In the genomic region with DNA sequence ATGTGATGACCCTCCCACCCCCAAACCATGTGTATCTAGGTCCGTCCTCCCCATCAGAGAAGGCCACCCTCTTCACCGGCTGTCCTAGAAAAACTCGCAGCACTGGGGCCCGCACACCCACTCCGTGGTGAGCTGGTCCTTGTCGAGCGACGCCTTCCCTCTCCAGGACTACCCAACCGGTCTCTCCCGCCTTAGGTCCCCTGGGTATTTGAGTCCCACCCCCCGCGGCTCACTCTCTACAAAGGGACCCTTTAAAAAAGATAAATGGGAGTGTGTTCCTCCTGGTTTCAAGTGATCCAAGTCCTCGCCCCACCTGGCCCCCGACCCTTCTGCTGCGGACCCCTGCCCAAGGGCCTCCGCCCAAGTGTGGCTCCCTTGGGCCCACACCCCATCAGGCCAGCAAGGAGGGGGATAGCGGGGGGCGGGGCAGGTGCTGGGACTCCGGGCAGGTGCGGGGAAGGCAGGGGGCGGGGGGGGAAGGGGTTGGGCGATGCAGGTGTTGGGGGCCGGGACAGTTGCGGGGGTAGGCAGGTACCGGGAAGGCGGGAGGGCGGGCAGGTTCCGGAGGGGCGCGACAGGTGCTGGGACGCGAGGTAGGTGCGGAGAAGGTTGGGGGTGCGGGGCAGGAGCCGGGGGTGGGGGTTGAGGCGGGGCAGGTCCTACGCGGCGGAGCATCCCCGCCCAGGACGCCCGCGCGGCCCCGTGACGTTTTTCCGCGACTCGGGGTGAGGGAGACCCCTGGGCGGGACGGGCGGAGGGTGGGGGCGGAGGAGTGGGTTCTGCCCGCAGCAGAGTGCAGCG, we compare ENCODE assay signal across 1 cellular context.
TF ChIP-seq lines count a peak whose summit lies in the region.

No MANE protein-coding gene starts in this region.

TF ChIP-seq in A549, 52 proteins besides CTCF, POLR2A, EP300 and RAD21 (continued from another document):
- TF ChIP-seq, protein P1, sequence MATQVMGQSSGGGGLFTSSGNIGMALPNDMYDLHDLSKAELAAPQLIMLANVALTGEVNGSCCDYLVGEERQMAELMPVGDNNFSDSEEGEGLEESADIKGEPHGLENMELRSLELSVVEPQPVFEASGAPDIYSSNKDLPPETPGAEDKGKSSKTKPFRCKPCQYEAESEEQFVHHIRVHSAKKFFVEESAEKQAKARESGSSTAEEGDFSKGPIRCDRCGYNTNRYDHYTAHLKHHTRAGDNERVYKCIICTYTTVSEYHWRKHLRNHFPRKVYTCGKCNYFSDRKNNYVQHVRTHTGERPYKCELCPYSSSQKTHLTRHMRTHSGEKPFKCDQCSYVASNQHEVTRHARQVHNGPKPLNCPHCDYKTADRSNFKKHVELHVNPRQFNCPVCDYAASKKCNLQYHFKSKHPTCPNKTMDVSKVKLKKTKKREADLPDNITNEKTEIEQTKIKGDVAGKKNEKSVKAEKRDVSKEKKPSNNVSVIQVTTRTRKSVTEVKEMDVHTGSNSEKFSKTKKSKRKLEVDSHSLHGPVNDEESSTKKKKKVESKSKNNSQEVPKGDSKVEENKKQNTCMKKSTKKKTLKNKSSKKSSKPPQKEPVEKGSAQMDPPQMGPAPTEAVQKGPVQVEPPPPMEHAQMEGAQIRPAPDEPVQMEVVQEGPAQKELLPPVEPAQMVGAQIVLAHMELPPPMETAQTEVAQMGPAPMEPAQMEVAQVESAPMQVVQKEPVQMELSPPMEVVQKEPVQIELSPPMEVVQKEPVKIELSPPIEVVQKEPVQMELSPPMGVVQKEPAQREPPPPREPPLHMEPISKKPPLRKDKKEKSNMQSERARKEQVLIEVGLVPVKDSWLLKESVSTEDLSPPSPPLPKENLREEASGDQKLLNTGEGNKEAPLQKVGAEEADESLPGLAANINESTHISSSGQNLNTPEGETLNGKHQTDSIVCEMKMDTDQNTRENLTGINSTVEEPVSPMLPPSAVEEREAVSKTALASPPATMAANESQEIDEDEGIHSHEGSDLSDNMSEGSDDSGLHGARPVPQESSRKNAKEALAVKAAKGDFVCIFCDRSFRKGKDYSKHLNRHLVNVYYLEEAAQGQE (IDR thresholded peaks at IDR 0.05): no peak
